ENCODE assay signal across 10 cellular contexts in the genomic region with DNA sequence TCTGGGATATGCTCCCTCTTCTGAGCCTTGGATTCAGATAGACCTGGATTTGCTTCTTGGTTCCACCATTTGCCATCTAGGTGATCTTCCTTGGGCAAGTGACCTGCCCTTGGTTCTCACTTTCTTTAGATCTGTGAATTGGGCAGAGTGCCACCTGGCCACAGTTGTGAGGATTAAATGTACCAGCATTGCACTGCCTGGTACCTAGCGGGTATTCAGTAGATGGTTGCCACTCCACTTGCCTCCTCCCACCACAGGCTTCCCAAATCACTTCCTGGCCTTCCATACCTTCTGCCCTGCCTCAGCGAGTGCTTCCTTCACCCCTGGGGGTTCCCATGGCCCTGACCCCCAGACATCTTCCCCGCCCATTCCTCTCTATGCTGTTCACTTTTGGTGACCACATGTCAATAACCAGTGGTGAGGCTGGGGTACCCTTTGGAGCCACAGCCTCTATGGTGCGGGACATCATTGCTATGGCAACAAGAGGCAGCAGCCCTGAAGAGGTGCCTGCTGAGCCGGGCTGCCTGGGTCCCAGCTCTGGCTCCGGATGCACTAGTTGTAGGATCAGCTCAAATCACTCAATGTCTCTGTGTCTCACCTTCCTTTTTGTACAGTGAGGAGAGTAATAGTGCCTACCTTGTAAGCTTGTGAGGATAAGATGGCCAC. TPM values are rescaled to one million over a fixed set of nuclear protein-coding genes. Genes with fewer than 3 reads are reported as not detected.
DNase-seq lines count a peak whose midpoint lies in the region; ATAC-seq and TF ChIP-seq lines count a peak whose summit lies in the region.
"Had no signal": no experiment of that assay in that cellular context is flagged by ENCODE, and none has a peak within 500 bp of the region (broad histone marks: within the 10 kb centered on the region; RNA-seq: fewer than 3 reads in every experiment).

No MANE protein-coding gene starts in this region.

- H3K36me3 Mint-ChIP-seq in CD4-positive, alpha-beta memory T cell: peaks cover 0 to 3% of the 10 kb centered on the region in 2 donors
- H3K36me3 Mint-ChIP-seq in central memory CD8-positive, alpha-beta T cell (ENCODE audit: insufficient read depth): peaks cover 22% of the 10 kb centered on the region

- TF ChIP-seq CTCF in MM.1S (IDR thresholded peaks at IDR 0.05; ENCODE audit: low read length) (no peak), psoas muscle (IDR thresholded peaks at IDR 0.05) (no peak), GM20000 (IDR thresholded peaks at IDR 0.05; ENCODE audit: extremely low read depth, missing control alignments) (no peak)

- H3K9me3 Mint-ChIP-seq in CD4-positive, alpha-beta memory T cell: no peaks in the 10 kb centered on the region
- H3K9me3 Mint-ChIP-seq in central memory CD8-positive, alpha-beta T cell: no peaks in the 10 kb centered on the region

- H3K9me2 ChIP-seq in MM.1S (replicated peaks; ENCODE audit: insufficient read depth, low read length): no peaks in the 10 kb centered on the region

- H3K27me3 ChIP-seq in CD4-positive, alpha-beta memory T cell (ENCODE audit: insufficient read depth, low read length): no peaks in the 10 kb centered on the region
- H3K27me3 ChIP-seq in MM.1S (replicated peaks; ENCODE audit: insufficient read depth, low read length) (no peaks in the 10 kb centered on the region), psoas muscle (ENCODE audit: insufficient read depth in 3 of 3, low read length in 2 of 3) (no peaks in the 10 kb centered on the region)
- H3K27me3 ChIP-seq: gastrocnemius medialis had no signal

- H3K4me2 ChIP-seq in MM.1S (ENCODE audit: low read depth, low read length): peak overlapping the region; percentile 73

- peak overlapping the region in 1 of 2 donors; percentile 23 for H3K4me3 ChIP-seq in CD4-positive, alpha-beta memory T cell (ENCODE audit: low read length in 2 of 2)
- peak overlapping the region; percentile 48; the same call in 1 of the 2 replicates for H3K4me3 ChIP-seq in MM.1S (ENCODE audit: low read length)
- H3K4me3 ChIP-seq in psoas muscle: no peak overlapping the region
- H3K4me3 ChIP-seq: gastrocnemius medialis had no signal

- POLR2A ChIA-PET in CD4-positive, alpha-beta memory T cell (lab: Charles Lee; ENCODE audit: partially characterized antibody): interaction anchor here (1.0 to 20.1 kb wide), 13 partner anchors 10 to 40 kb away, joined by 3 to 415 read pairs (median 7); a partner anchor contains a TSS

- CTCF ChIA-PET in CD4-positive, alpha-beta memory T cell (lab: Charles Lee; ENCODE audit: partially characterized antibody): interaction anchor here (0.5 to 5.5 kb wide), 14 partner anchors 9 to 57 kb away, joined by 3 to 27 read pairs (median 4); no protein-coding TSS in a partner anchor

- H2AFZ ChIP-seq in MM.1S (ENCODE audit: low read length): 0 out of 2 replicates have a peak overlapping the region, but pooled peaks have one; percentile 37

- peak in 2 of 5 donors; percentile 20 to 22 for DNase-seq in CD4-positive, alpha-beta memory T cell
- DNase-seq in MM.1S (no peak), psoas muscle (no peak), GM20000 (ENCODE audit: low spot score) (no peak), NCI-H2081 (lab: John Stamatoyannopoulos, UW) (no peak), DMS153 (lab: John Stamatoyannopoulos, UW) (no peak)
- no peak for DNase-seq in central memory CD8-positive, alpha-beta T cell (ENCODE audit: low spot score in 2 of 2)
- DNase-seq: C1 segment of cervical spinal cord, gastrocnemius medialis, NCI-H1092 treated with DMSO at 0.1 percent for 48 hours had no signal

- intact Hi-C loops in CD4-positive, alpha-beta memory T cell (cut with micrococcal nuclease): loop anchor here (2.0 kb wide), 1 partner anchor 17 kb away; no protein-coding TSS in a partner anchor
- intact Hi-C loops in psoas muscle (cut with DNase I): no loop called here

- ATAC-seq in central memory CD8-positive, alpha-beta T cell (replicated peaks; ENCODE audit: extremely low read depth, poor library complexity, severe bottlenecking): no peak
- peak in 3 of 4 donors; percentile 9 to 58 (median 58) for ATAC-seq in psoas muscle

- H3K36me3 ChIP-seq in CD4-positive, alpha-beta memory T cell (ENCODE audit: insufficient read depth, low read length): no peaks in the 10 kb centered on the region
- H3K36me3 ChIP-seq in MM.1S (replicated peaks; ENCODE audit: insufficient read depth, low read length): no peaks in the 10 kb centered on the region
- H3K36me3 ChIP-seq in psoas muscle (ENCODE audit: insufficient read depth in 1 of 2, low read depth in 1 of 2): no peaks in the 10 kb centered on the region
- H3K36me3 ChIP-seq: gastrocnemius medialis had no signal

- H3K4me1 ChIP-seq in CD4-positive, alpha-beta memory T cell (ENCODE audit: insufficient read depth, low read length): peaks cover 95% of the 10 kb centered on the region
- H3K4me1 ChIP-seq in MM.1S (ENCODE audit: low read length) (peaks cover 27% of the 10 kb centered on the region), psoas muscle (peaks cover 5% of the 10 kb centered on the region)

- no peaks in the 10 kb centered on the region for H3K9me3 ChIP-seq in CD4-positive, alpha-beta memory T cell (ENCODE audit: control insufficient read depth in 1 of 2, low read length in 2 of 2)
- H3K9me3 ChIP-seq in MM.1S (replicated peaks; ENCODE audit: insufficient read depth, low read length) (no peaks in the 10 kb centered on the region), psoas muscle (no peaks in the 10 kb centered on the region)
- H3K9me3 ChIP-seq: gastrocnemius medialis had no signal

- no peaks in the 10 kb centered on the region for H3K79me2 ChIP-seq in MM.1S (ENCODE audit: low read length)

- H3K27ac ChIP-seq in CD4-positive, alpha-beta memory T cell (ENCODE audit: low read depth, low read length): peak overlapping the region; percentile 74
- H3K27ac ChIP-seq in MM.1S (ENCODE audit: low read length) (peak overlapping the region; percentile 78), psoas muscle (no peak overlapping the region)

- peaks cover 62 to 92% (median 79%) of the 10 kb centered on the region in 4 donors for H3K4me1 Mint-ChIP-seq in CD4-positive, alpha-beta memory T cell
- H3K4me1 Mint-ChIP-seq in central memory CD8-positive, alpha-beta T cell: peaks cover 73% of the 10 kb centered on the region

- H3K4me3 Mint-ChIP-seq in CD4-positive, alpha-beta memory T cell: peak overlapping the region; percentile 67 to 89 (median 82)
- peak overlapping the region; percentile 75 for H3K4me3 Mint-ChIP-seq in central memory CD8-positive, alpha-beta T cell

- peak overlapping the region; percentile 4; the same call in 1 of the 2 replicates for H3K9ac ChIP-seq in MM.1S (ENCODE audit: low read length)

- peak overlapping the region; percentile 90 to 99 (median 98) for H3K27ac Mint-ChIP-seq in CD4-positive, alpha-beta memory T cell
- peak overlapping the region; percentile 99 for H3K27ac Mint-ChIP-seq in central memory CD8-positive, alpha-beta T cell (ENCODE audit: low read depth)

- 83 to 88% (median 88%) methylated on average over 6 of the region's 6 CpGs for WGBS in psoas muscle, 3 donors

- H3K27me3 Mint-ChIP-seq in CD4-positive, alpha-beta memory T cell: no peaks in the 10 kb centered on the region
- H3K27me3 Mint-ChIP-seq in central memory CD8-positive, alpha-beta T cell: no peaks in the 10 kb centered on the region

- H4K20me1 ChIP-seq in MM.1S (ENCODE audit: insufficient read depth, low read length): no peaks in the 10 kb centered on the region

- peaks cover 26% of the 10 kb centered on the region for H3F3A ChIP-seq in MM.1S (ENCODE audit: insufficient read depth, low read length)

RNA-seq across cellular contexts. Expression of a gene that starts 40.5 kb away (rescaled TPM):
- 10 to 100 TPM; 44.2 to 48.0 TPM for total RNA-seq in CD4-positive, alpha-beta memory T cell
- polyA plus RNA-seq in CD4-positive, alpha-beta memory T cell: 100 to 1,000 TPM in 1 of 2 donors, 10 to 100 TPM in 1; 83.4 to 137 TPM
- total RNA-seq in psoas muscle: 10 to 100 TPM in 1 of 4 donors, 1 to 10 TPM in 3; 2.6 to 18.5 (median 6.1) TPM
- 1 to 10 TPM in 2 of 3 donors, under 1 TPM in 1; 0.65 to 2.6 (median 1.9) TPM for polyA plus RNA-seq in psoas muscle
